In the genomic region with DNA sequence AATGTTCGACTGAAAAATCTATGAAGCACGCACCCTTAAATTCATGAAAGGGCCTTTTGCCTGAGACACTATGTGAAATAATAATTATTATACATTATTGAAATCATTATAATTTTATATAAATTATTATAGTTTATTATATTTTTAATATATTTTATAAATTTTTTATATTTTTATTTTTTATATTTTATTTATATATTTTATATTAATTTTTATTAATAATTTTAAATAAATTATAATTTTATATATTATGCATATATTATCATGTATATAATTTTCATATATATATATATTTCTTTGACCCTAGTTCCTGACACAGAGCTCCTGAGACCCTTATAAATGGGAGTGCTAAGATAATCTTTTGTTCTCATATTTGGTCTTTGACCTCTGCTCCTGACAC, we compare ENCODE assay signal across 26 cellular contexts. TPM values are rescaled to one million over a fixed set of nuclear protein-coding genes. Genes with fewer than 3 reads are reported as not detected.
DNase-seq lines count a peak whose midpoint lies in the region; ATAC-seq, FAIRE-seq and TF ChIP-seq lines count a peak whose summit lies in the region.
"Had no signal": no experiment of that assay in that cellular context is flagged by ENCODE, and none has a peak within 500 bp of the region (broad histone marks: within the 10 kb centered on the region; RNA-seq: fewer than 3 reads in every experiment).

No MANE protein-coding gene starts in this region.

- H3K9me3 ChIP-seq in pancreas, result no peaks in the 10 kb centered on the region
- H3K9me3 ChIP-seq: BE2C, HAP-1 had no signal

- no peak overlapping the region for H3K4me3 Mint-ChIP-seq in activated CD8-positive, alpha-beta memory T cell treated with anti-CD3 and anti-CD28 coated beads, Interleukin-2, amount 10 ng/mL, durations not matched to agents 7 days and 5 days
- H3K4me3 Mint-ChIP-seq: CD14-positive monocyte; CD4-positive, alpha-beta T cell; HFFc6 had no signal

- 87 to 93% methylated on average over 2 of the region's 2 CpGs for WGBS in pancreas, 2 donors

- no peak for TF ChIP-seq CTCF in pancreas (IDR thresholded peaks at IDR 0.05)

- no peak overlapping the region for H3K27ac ChIP-seq in pancreas
- H3K27ac ChIP-seq: BLaER1 treated with 17β-estradiol and CSF1 and Interleukin-3, amounts not matched to agents 10 nM and 100 nM had no signal

- H3K4me1 ChIP-seq in pancreas, result no peaks in the 10 kb centered on the region
- H3K4me1 ChIP-seq: BE2C, HAP-1 had no signal

- FAIRE-seq in G401.6 (lab: Jason Lieb, UNC), result peak; percentile 97
- FAIRE-seq in TTC549 (lab: Jason Lieb, UNC), result peak; percentile 96
- FAIRE-seq in endometrium (lab: Jason Lieb, UNC), result peak; percentile 4
- FAIRE-seq in pancreas (lab: Jason Lieb, UNC), result peak; percentile 95
- no peak for FAIRE-seq in urothelium cell line (lab: Jason Lieb, UNC)
- FAIRE-seq: D721Med, GM12892, H54 had no signal

- H3K27ac Mint-ChIP-seq in activated CD8-positive, alpha-beta memory T cell treated with anti-CD3 and anti-CD28 coated beads, Interleukin-2, amount 10 ng/mL, durations not matched to agents 7 days and 5 days, result no peak overlapping the region
- H3K27ac Mint-ChIP-seq: CD14-positive monocyte; CD4-positive, alpha-beta T cell; CD8-positive, alpha-beta memory T cell; HFFc6 had no signal

- no peaks in the 10 kb centered on the region for H3K36me3 ChIP-seq in pancreas
- H3K36me3 ChIP-seq: BE2C; BLaER1 treated with 17β-estradiol and CSF1 and Interleukin-3, amounts not matched to agents 10 nM and 100 nM; HAP-1 had no signal

- peaks cover 55% of the 10 kb centered on the region for H3K4me1 Mint-ChIP-seq in activated CD8-positive, alpha-beta memory T cell treated with anti-CD3 and anti-CD28 coated beads, Interleukin-2, amount 10 ng/mL, durations not matched to agents 7 days and 5 days
- H3K4me1 Mint-ChIP-seq: CD14-positive monocyte had no signal

- peaks cover 20% of the 10 kb centered on the region for H3K36me3 Mint-ChIP-seq in activated CD8-positive, alpha-beta memory T cell treated with anti-CD3 and anti-CD28 coated beads, Interleukin-2, amount 10 ng/mL, durations not matched to agents 7 days and 5 days
- H3K36me3 Mint-ChIP-seq: CD14-positive monocyte had no signal

- no peak for DNase-seq in pancreas
- no peak for DNase-seq in urothelium cell line (ENCODE audit: low spot score)
- DNase-seq in AG08395 (ENCODE audit: low spot score), result no peak
- DNase-seq in NCI-H187 treated with DMSO at 0.1 percent for 48 hours (lab: John Stamatoyannopoulos, UW), result no peak
- DNase-seq in activated CD8-positive, alpha-beta memory T cell treated with anti-CD3 and anti-CD28 coated beads, Interleukin-2, amount 10 ng/mL, durations not matched to agents 7 days and 5 days, result no peak
- DNase-seq: AML-193; BE2C; CD4-positive, alpha-beta T cell; CD8-positive, alpha-beta memory T cell; DMS 273 treated with DMSO at 0.1 percent for 48 hours; DMS79; EL; GF-D8; GOT3; HFFc6 had no signal

- intact Hi-C loops in pancreas (cut with DNase I), result no loop called here

- no peak overlapping the region for H3K4me3 ChIP-seq in pancreas
- H3K4me3 ChIP-seq: BLaER1 treated with 17β-estradiol and CSF1 and Interleukin-3, amounts not matched to agents 10 nM and 100 nM; HAP-1 had no signal

- peaks cover 21% of the 10 kb centered on the region for H3K27me3 Mint-ChIP-seq in activated CD8-positive, alpha-beta memory T cell treated with anti-CD3 and anti-CD28 coated beads, Interleukin-2, amount 10 ng/mL, durations not matched to agents 7 days and 5 days

- H3K27me3 ChIP-seq in pancreas, result no peaks in the 10 kb centered on the region
- H3K27me3 ChIP-seq: BLaER1 treated with 17β-estradiol and CSF1 and Interleukin-3, amounts not matched to agents 10 nM and 100 nM had no signal

- CTCF ChIA-PET in activated CD8-positive, alpha-beta memory T cell treated with anti-CD3 and anti-CD28 coated beads, Interleukin-2, amount 10 ng/mL, durations not matched to agents 7 days and 5 days (lab: Charles Lee), result interaction anchor here (2.3 to 4.2 kb wide), 4 partner anchors 10 to 30 kb away, joined by 12 to 31 read pairs (median 20); a partner anchor contains a TSS

- no peak for ATAC-seq in pancreas
- ATAC-seq in activated CD8-positive, alpha-beta memory T cell treated with anti-CD3 and anti-CD28 coated beads, Interleukin-2, amount 10 ng/mL, durations not matched to agents 7 days and 5 days, result no peak

- peaks cover 4% of the 10 kb centered on the region for H3K9me3 Mint-ChIP-seq in activated CD8-positive, alpha-beta memory T cell treated with anti-CD3 and anti-CD28 coated beads, Interleukin-2, amount 10 ng/mL, durations not matched to agents 7 days and 5 days (ENCODE audit: low read depth)

RNA-seq across cellular contexts. Expression of a gene that starts 13.5 kb away (rescaled TPM):
- not detected for total RNA-seq in pancreas
- polyA plus RNA-seq in pancreas, result not detected
- total RNA-seq in activated CD8-positive, alpha-beta memory T cell treated with anti-CD3 and anti-CD28 coated beads, Interleukin-2, amount 10 ng/mL, durations not matched to agents 7 days and 5 days, result 1 to 10 TPM in 1 of 2 experiments, under 1 TPM in 1; 0.64 to 1.4 TPM
- total RNA-seq: A172; CD4-positive, alpha-beta T cell; CD8-positive, alpha-beta memory T cell; HFFc6 had no signal
- polyA plus RNA-seq: AG04450; CD14-positive monocyte; CD8-positive, alpha-beta memory T cell had no signal
